In genomic region chrX:107675823-107676555, GRCh38 we compare ENCODE assay signal across 8 cellular contexts. TPM values are rescaled to one million over a fixed set of nuclear protein-coding genes. Genes with fewer than 3 reads are reported as not detected.
A peak's percentile ranks its signal among the peaks of the same experiment; 100 is the strongest.
DNase-seq lines count a peak whose midpoint lies in the region; ATAC-seq and TF ChIP-seq lines count a peak whose summit lies in the region.

No MANE protein-coding gene starts in this region.

- peak overlapping the region; percentile 79 to 83 for H3K4me3 Mint-ChIP-seq in effector memory CD8-positive, alpha-beta T cell
- peak overlapping the region; percentile 57 for H3K4me3 Mint-ChIP-seq in natural killer cell

- ATAC-seq in effector memory CD8-positive, alpha-beta T cell (replicated peaks), result no peak
- no peak for ATAC-seq in natural killer cell
- no peak for ATAC-seq in HG03521 (IDR thresholded peaks at IDR 0.05; ENCODE audit: unreplicated experiment)

- no peaks in the 10 kb centered on the region for H3K36me3 ChIP-seq in SJSA1

- DNase-seq in SIG-M5 treated with dmso at 0.1 percent for 504 hours (lab: John Stamatoyannopoulos, UW; ENCODE audit: unreplicated experiment) (peak; percentile 86), SIG-M5 (lab: John Stamatoyannopoulos, UW) (no peak), SJSA1 (ENCODE audit: low read depth in 1 of 2, low spot score in 2 of 2) (no peak), natural killer cell (no peak), iPS-NIHi7 (ENCODE audit: extremely low spot score) (no peak)
- no peak for DNase-seq in effector memory CD8-positive, alpha-beta T cell
- no peak for DNase-seq in activated CD4-positive, CD25-positive, alpha-beta regulatory T cell (lab: John Stamatoyannopoulos, UW)

- peaks cover 38% of the 10 kb centered on the region for H3K36me3 Mint-ChIP-seq in effector memory CD8-positive, alpha-beta T cell (ENCODE audit: insufficient read depth)
- no peaks in the 10 kb centered on the region for H3K36me3 Mint-ChIP-seq in natural killer cell

- H3K27me3 Mint-ChIP-seq in effector memory CD8-positive, alpha-beta T cell, result no peaks in the 10 kb centered on the region
- peaks cover 8 to 35% of the 10 kb centered on the region in 2 donors for H3K27me3 Mint-ChIP-seq in natural killer cell (ENCODE audit: low read depth in 2 of 2)

- no peaks in the 10 kb centered on the region for H3K9me3 Mint-ChIP-seq in effector memory CD8-positive, alpha-beta T cell
- H3K9me3 Mint-ChIP-seq in natural killer cell, result no peaks in the 10 kb centered on the region

- peaks cover 54 to 55% of the 10 kb centered on the region in 2 donors for H3K4me1 Mint-ChIP-seq in effector memory CD8-positive, alpha-beta T cell (ENCODE audit: low read depth in 2 of 2)
- peaks cover 35 to 59% of the 10 kb centered on the region in 2 donors for H3K4me1 Mint-ChIP-seq in natural killer cell

- no peaks in the 10 kb centered on the region for H3K27me3 ChIP-seq in SJSA1 (replicated peaks)

- no peak for TF ChIP-seq CTCF in natural killer cell (IDR thresholded peaks at IDR 0.05)

- H3K27ac Mint-ChIP-seq in effector memory CD8-positive, alpha-beta T cell, result peak overlapping the region; percentile 97 to 99
- H3K27ac Mint-ChIP-seq in natural killer cell, result peak overlapping the region; percentile 90 to 95

- no peaks in the 10 kb centered on the region for H3K9me3 ChIP-seq in SJSA1 (replicated peaks)

- peak overlapping the region; percentile 47 for H3K27ac ChIP-seq in SJSA1

- peaks cover 43% of the 10 kb centered on the region for H3K4me1 ChIP-seq in SJSA1 (replicated peaks)

- intact Hi-C loops in natural killer cell (cut with micrococcal nuclease), result no loop called here

- H3K4me3 ChIP-seq in SJSA1, result peak overlapping the region; percentile 39

RNA-seq across cellular contexts. Expression of gene PRPS1, which starts 47.7 kb away (rescaled TPM):
- 72.0 and 117 TPM in 2 replicates for total RNA-seq in SJSA1 (2014; rRNA removed; shearing (Covaris generic))
- total RNA-seq in natural killer cell, result 10 to 100 TPM; 43.7 to 51.5 (median 49.3) TPM
